8 cellular contexts compared by ENCODE assay signal in the genomic region with DNA sequence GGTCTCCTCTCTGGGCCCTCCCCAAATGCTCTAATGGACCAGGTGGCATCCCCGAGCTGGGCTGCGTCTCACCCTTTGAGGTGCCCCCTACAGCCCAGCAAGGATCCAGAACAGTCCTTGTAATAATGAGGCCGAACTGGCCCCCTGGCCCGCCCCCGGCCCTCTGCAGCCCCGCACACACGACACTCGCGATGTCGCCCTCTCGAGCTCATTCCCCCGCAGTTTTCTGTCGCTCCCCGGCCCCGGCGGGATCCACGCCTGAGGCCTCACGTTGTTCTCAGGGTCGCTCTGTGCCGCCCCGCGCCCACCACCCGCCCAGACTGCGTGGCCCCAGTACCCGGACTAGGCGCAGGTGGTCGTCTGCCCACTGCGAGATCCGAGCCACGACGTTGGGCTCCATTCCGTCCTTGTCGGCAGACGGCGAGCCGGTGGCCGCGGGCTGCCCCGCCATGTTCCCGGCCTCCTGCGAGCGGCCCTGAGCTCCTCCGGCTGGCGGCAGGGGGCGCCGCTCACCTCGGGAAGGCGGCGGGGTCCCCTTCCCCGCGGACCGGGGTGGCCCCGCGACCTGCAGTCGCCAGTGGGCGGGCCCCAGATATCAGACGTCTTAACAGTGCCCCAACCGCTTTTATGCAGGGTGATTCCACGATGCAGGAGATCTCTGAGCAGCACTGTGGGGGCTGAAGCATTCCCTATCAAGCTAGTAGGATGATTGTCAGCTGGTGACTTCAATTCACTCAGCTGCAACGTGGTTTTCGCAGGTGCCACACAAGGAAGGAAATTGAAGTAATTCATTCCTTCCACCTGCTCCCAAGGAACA. TPM values are rescaled to one million over a fixed set of nuclear protein-coding genes. Genes with fewer than 3 reads are reported as not detected.
DNase-seq lines count a peak whose midpoint lies in the region; ATAC-seq, FAIRE-seq and TF ChIP-seq lines count a peak whose summit lies in the region.

A gene with protein sequence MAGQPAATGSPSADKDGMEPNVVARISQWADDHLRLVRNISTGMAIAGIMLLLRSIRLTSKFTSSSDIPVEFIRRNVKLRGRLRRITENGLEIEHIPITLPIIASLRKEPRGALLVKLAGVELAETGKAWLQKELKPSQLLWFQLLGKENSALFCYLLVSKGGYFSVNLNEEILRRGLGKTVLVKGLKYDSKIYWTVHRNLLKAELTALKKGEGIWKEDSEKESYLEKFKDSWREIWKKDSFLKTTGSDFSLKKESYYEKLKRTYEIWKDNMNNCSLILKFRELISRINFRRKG (minus strand): TSS at position 477 of the 817 bp plus-strand sequence. CDS start 26 bp downstream, at position 451.

- intact Hi-C loops in endothelial cell of umbilical vein (cut with micrococcal nuclease): loop anchor here (1.0 to 5.0 kb wide), 4 partner anchors 48 to 86 kb away; partner anchors contain the start of genes GMPS and SLC33A1

- no peaks in the 10 kb centered on the region for H3K36me3 ChIP-seq in endothelial cell of umbilical vein (ENCODE audit: control insufficient read depth in 2 of 2, extremely low read depth in 1 of 2, insufficient read depth in 2 of 2, low read length in 2 of 2)

- CTCF ChIA-PET in endothelial cell of umbilical vein (lab: Charles Lee): interaction anchor here (0.6 to 2.5 kb wide), 61 partner anchors 8 to 344 kb away, joined by 3 to 40 read pairs (median 5); partner anchors contain the start of genes GMPS, PLCH1 and SLC33A1

- H3K27me3 ChIP-seq in endothelial cell of umbilical vein (ENCODE audit: control insufficient read depth in 2 of 2, insufficient read depth in 2 of 2, low read length in 2 of 2) (no peaks in the 10 kb centered on the region), mononuclear cell (ENCODE audit: insufficient read depth, low read length) (no peaks in the 10 kb centered on the region)

- peaks cover 2% of the 10 kb centered on the region for H3K9me1 ChIP-seq in endothelial cell of umbilical vein (replicated peaks; ENCODE audit: control insufficient read depth, extremely low read depth, insufficient read depth, low read length)

- peak; percentile 99 for ATAC-seq in GM19397 (IDR thresholded peaks at IDR 0.05; ENCODE audit: unreplicated experiment)
- ATAC-seq in HG03558 (IDR thresholded peaks at IDR 0.05; ENCODE audit: extremely low read depth, unreplicated experiment): peak; percentile 93

- TF ChIP-seq CTCF in endothelial cell of umbilical vein (IDR thresholded peaks at IDR 0.05; ENCODE audit: extremely low read depth in 1 of 2, insufficient read depth in 1 of 2, low read depth in 1 of 2, low read length in 2 of 2): peak; percentile 88 to 89

- H2AFZ ChIP-seq in endothelial cell of umbilical vein (ENCODE audit: low read depth, low read length): peak within 1 kb of the TSS; percentile 96

- POLR2A ChIA-PET in endothelial cell of umbilical vein (lab: Charles Lee): interaction anchor here (1.0 to 1.6 kb wide), 4 partner anchors 47 to 67 kb away, joined by 3 to 4 read pairs (median 4); partner anchors contain the start of genes GMPS and SLC33A1

- H4K20me1 ChIP-seq in endothelial cell of umbilical vein (replicated peaks; ENCODE audit: control insufficient read depth, extremely low read depth, insufficient read depth, low read length): no peaks in the 10 kb centered on the region

- H3K4me1 ChIP-seq in endothelial cell of umbilical vein (ENCODE audit: control insufficient read depth, extremely low read depth, insufficient read depth, low read length) (peaks cover 6% of the 10 kb centered on the region), mononuclear cell (ENCODE audit: insufficient read depth, low read length) (peaks cover 3% of the 10 kb centered on the region)

- peak within 1 kb of the TSS; percentile 75 to 93 (median 84) for H3K4me3 ChIP-seq in endothelial cell of umbilical vein (replicated peaks in 1 of 3; ENCODE audit: insufficient read depth in 1 of 3, low read depth in 1 of 3, low read length in 3 of 3)
- H3K4me3 ChIP-seq in mononuclear cell (ENCODE audit: low read length): peak within 1 kb of the TSS; percentile 56

- H3K9ac ChIP-seq in endothelial cell of umbilical vein (replicated peaks; ENCODE audit: extremely low read depth, insufficient read depth, low read length): peak within 1 kb of the TSS; percentile 83

- H3K79me2 ChIP-seq in endothelial cell of umbilical vein (ENCODE audit: control insufficient read depth, insufficient read depth, low read length): no peaks in the 10 kb centered on the region

- dilution Hi-C loops in endothelial cell of umbilical vein (cut with MboI; ENCODE audit: extremely low pct_ligation_motif_present, low sequenced_read_pairs): no loop called here

- H3K4me2 ChIP-seq in endothelial cell of umbilical vein (ENCODE audit: insufficient read depth, low read length): peak within 1 kb of the TSS; percentile 76

- H3K9me3 ChIP-seq in endothelial cell of umbilical vein (replicated peaks; ENCODE audit: control insufficient read depth, insufficient read depth, low read length) (no peaks in the 10 kb centered on the region), mononuclear cell (ENCODE audit: low read depth, low read length) (no peaks in the 10 kb centered on the region)

- peak; percentile 22 for TF ChIP-seq POLR2A in endothelial cell of umbilical vein (IDR thresholded peaks at IDR 0.05; ENCODE audit: low read depth, low read length)

- peak; percentile 4 for FAIRE-seq in endothelial cell of umbilical vein (lab: Jason Lieb, UNC)

- peak within 1 kb of the TSS; percentile 55 for H3K27ac ChIP-seq in endothelial cell of umbilical vein (ENCODE audit: insufficient read depth, low read depth, low read length)

- BruUV-seq in endothelial cell of umbilical vein (replicated peaks; lab: Mats Ljungman, UMichigan): no TSS peak

- peak; percentile 59 for DNase-seq in CMK (ENCODE audit: low read depth)
- peak; percentile 34 for DNase-seq in NCI-H82 treated with DMSO at 0.1 percent for 48 hours (lab: John Stamatoyannopoulos, UW; ENCODE audit: unreplicated experiment)
- peak; percentile 46 to 60 (median 51) for DNase-seq in activated CD8-positive, alpha-beta memory T cell treated with anti-CD3 and anti-CD28 coated beads for 48 hours (ENCODE audit: low read depth in 2 of 3, low spot score in 2 of 3)
- DNase-seq in endothelial cell of umbilical vein (ENCODE audit: low read depth, low spot score): peak; percentile 73
- peak; percentile 63 to 73 for DNase-seq in stimulated activated CD8-positive, alpha-beta memory T cell treated with anti-CD3 and anti-CD28 coated beads, Interleukin-2, amount 100 ng/mL, for 48 hours (ENCODE audit: low read depth in 2 of 2)

TF ChIP-seq in endothelial cell of umbilical vein, 7 proteins besides CTCF, POLR2A, EP300 and RAD21:
- TF ChIP-seq POLR2AphosphoS5 (IDR thresholded peaks at IDR 0.05; ENCODE audit: insufficient read depth, low read depth, low read length) (peak; percentile 52), MYC (IDR thresholded peaks at IDR 0.05; ENCODE audit: low read depth, low read length) (no peak)

RNA-seq across cellular contexts. Expression of the gene that starts here (rescaled TPM):
- total RNA-seq in endothelial cell of umbilical vein: 0.74 and 1.7 TPM in 2 replicates
- polyA plus RNA-seq in endothelial cell of umbilical vein: 2.3 and 2.4 TPM in 2 replicates
- 1.6 and 2.0 TPM in 2 replicates for polyA plus RNA-seq in endothelial cell of umbilical vein (2011; cell fraction: cytosol; rRNA removed)
- polyA plus RNA-seq in endothelial cell of umbilical vein (2011; cell fraction: nucleus; rRNA removed): 1.2 and 1.4 TPM in 2 replicates
- polyA plus RNA-seq in endothelial cell of umbilical vein (2012): 1.4 and 1.9 TPM in 2 replicates
- polyA minus RNA-seq in endothelial cell of umbilical vein: 0.39 and 0.87 TPM in 2 replicates
- 4.2 TPM for polyA minus RNA-seq in endothelial cell of umbilical vein (2011; cell fraction: cytosol; rRNA and poly(A)+ RNA removed)
- polyA minus RNA-seq in endothelial cell of umbilical vein (2011; cell fraction: nucleus; rRNA and poly(A)+ RNA removed): 0.53 TPM in 1 of 2 replicates, not detected in the other
- total RNA-seq in mononuclear cell: 2.3 TPM

Comparison
In these comparisons a context has a peak if more than half of its experiments do, and no peak if none do; other contexts are left out.
1. Peak in every context shown above with its lines: DNase-seq, ATAC-seq, H3K4me3 ChIP-seq and H3K27ac ChIP-seq.